In the genomic region with DNA sequence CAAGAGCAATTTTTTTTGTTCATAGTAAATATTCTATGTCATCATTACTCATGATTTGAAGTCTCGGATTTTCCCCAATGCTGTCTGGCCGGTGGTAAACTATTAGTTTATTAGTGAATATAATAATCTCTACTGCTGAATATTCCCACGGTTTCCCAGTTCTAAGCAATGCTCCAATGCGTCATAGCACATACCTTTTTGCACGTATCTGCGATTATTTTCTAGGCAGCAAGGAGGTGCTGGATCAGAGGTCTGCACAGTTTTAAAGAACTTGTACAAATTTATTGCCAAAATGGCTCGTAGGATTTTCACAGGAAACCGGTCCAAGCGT, we compare ENCODE assay signal across 8 cellular contexts. TPM values are rescaled to one million over a fixed set of nuclear protein-coding genes. Genes with fewer than 3 reads are reported as not detected.
DNase-seq lines count a peak whose midpoint lies in the region; ATAC-seq and TF ChIP-seq lines count a peak whose summit lies in the region.

No MANE protein-coding gene starts in this region.

- DNase-seq in GM12865 (ENCODE audit: low read depth) (no peak), T-cell (peak in 2 of 34 experiments; percentile 11 to 13), foreskin fibroblast (no peak), sigmoid colon (no peak), H4 (ENCODE audit: low spot score) (no peak), posterior vena cava (ENCODE audit: low spot score) (no peak)

- TF ChIP-seq CTCF in GM12865 (IDR thresholded peaks at IDR 0.05; ENCODE audit: insufficient read depth, low read depth, low read length, missing control alignments) (no peak), foreskin fibroblast (IDR thresholded peaks at IDR 0.05; ENCODE audit: low read depth, low read length) (no peak), sigmoid colon (IDR thresholded peaks at IDR 0.05) (no peak)

- peaks cover 0 to 5% (median 0%) of the 10 kb centered on the region in 3 donors for H3K9me3 Mint-ChIP-seq in T-cell

- H3K27ac ChIP-seq in sigmoid colon: no peak overlapping the region

- peak overlapping the region; percentile 75 to 82 (median 81) for H3K4me3 Mint-ChIP-seq in T-cell

- H3K4me1 Mint-ChIP-seq in T-cell: peaks cover 68 to 79% (median 71%) of the 10 kb centered on the region in 3 donors

- H3K4me1 ChIP-seq in sigmoid colon: peaks cover 0 to 11% (median 7%) of the 10 kb centered on the region in 4 donors

- H3K9me3 ChIP-seq in sigmoid colon: no peaks in the 10 kb centered on the region

- intact Hi-C loops in sigmoid colon (cut with DNase I) (no loop called here), posterior vena cava (cut with DNase I) (no loop called here)

- 4 to 17% methylated on average over 9 of the region's 9 CpGs for WGBS in sigmoid colon, 2 donors

- peaks cover 0 to 37% (median 8%) of the 10 kb centered on the region in 3 donors for H3K27me3 ChIP-seq in sigmoid colon

- CTCF ChIA-PET in T-cell (lab: Charles Lee): interaction anchor here in 1 of 2 donors (1.1 kb wide), 1 partner anchor 31 kb away, joined by 3 read pairs; no protein-coding TSS in a partner anchor

- H3K27me3 Mint-ChIP-seq in T-cell: no peaks in the 10 kb centered on the region

- no peak for TF ChIP-seq POLR2A in sigmoid colon (IDR thresholded peaks at IDR 0.05)

- no peak for TF ChIP-seq EP300 in sigmoid colon (IDR thresholded peaks at IDR 0.05)

- H3K36me3 ChIP-seq in sigmoid colon: no peaks in the 10 kb centered on the region

- H3K27ac Mint-ChIP-seq in T-cell: peak overlapping the region; percentile 80

- peak overlapping the region; percentile 50 for H3K4me3 ChIP-seq in GM12865 (ENCODE audit: low read depth, low read length)
- H3K4me3 ChIP-seq in foreskin fibroblast (ENCODE audit: low read depth in 1 of 2, low read length in 2 of 2): peak overlapping the region; percentile 33 to 37
- peak overlapping the region in 3 of 4 donors; percentile 13 to 42 (median 34) for H3K4me3 ChIP-seq in sigmoid colon

- no peaks in the 10 kb centered on the region for H3K36me3 Mint-ChIP-seq in T-cell

- POLR2A ChIA-PET in T-cell (lab: Charles Lee): no interaction called here

- ATAC-seq in T-cell (replicated peaks in 1 of 4) (peak; percentile 16 to 56 (median 31)), SK-N-SH treated with all-trans-retinoic acid at 6 μM for 48 hours (no peak), GM19463 (IDR thresholded peaks at IDR 0.05; ENCODE audit: unreplicated experiment) (no peak)

TF ChIP-seq in SK-N-SH treated with all-trans-retinoic acid at 6 μM for 48 hours, 23 proteins besides CTCF, POLR2A, EP300 and RAD21:
- TF ChIP-seq CSDC2 (CRISPR knock-in tag; IDR thresholded peaks at IDR 0.05) (no peak), GLIS3 (CRISPR knock-in tag; IDR thresholded peaks at IDR 0.05) (no peak), OSR1 (CRISPR knock-in tag; IDR thresholded peaks at IDR 0.05) (no peak), ZC3H10 (CRISPR knock-in tag; IDR thresholded peaks at IDR 0.05) (no peak), SNAI2 (CRISPR knock-in tag; IDR thresholded peaks at IDR 0.05) (no peak), PPARA (CRISPR knock-in tag; IDR thresholded peaks at IDR 0.05; ENCODE audit: borderline replicate concordance) (no peak), ESRRG (CRISPR knock-in tag; IDR thresholded peaks at IDR 0.05) (no peak), ZNF70 (CRISPR knock-in tag; IDR thresholded peaks at IDR 0.05) (no peak), BACH2 (CRISPR knock-in tag; IDR thresholded peaks at IDR 0.05; ENCODE audit: borderline replicate concordance) (no peak), ARNTL (CRISPR knock-in tag; IDR thresholded peaks at IDR 0.05; ENCODE audit: borderline replicate concordance, low read depth) (no peak), ZNF8 (CRISPR knock-in tag; IDR thresholded peaks at IDR 0.05) (no peak), ISL1 (CRISPR knock-in tag; IDR thresholded peaks at IDR 0.05) (no peak)
- TF ChIP-seq, protein P1, sequence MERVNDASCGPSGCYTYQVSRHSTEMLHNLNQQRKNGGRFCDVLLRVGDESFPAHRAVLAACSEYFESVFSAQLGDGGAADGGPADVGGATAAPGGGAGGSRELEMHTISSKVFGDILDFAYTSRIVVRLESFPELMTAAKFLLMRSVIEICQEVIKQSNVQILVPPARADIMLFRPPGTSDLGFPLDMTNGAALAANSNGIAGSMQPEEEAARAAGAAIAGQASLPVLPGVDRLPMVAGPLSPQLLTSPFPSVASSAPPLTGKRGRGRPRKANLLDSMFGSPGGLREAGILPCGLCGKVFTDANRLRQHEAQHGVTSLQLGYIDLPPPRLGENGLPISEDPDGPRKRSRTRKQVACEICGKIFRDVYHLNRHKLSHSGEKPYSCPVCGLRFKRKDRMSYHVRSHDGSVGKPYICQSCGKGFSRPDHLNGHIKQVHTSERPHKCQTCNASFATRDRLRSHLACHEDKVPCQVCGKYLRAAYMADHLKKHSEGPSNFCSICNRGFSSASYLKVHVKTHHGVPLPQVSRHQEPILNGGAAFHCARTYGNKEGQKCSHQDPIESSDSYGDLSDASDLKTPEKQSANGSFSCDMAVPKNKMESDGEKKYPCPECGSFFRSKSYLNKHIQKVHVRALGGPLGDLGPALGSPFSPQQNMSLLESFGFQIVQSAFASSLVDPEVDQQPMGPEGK (CRISPR knock-in tag; IDR thresholded peaks at IDR 0.05; ENCODE audit: borderline replicate concordance): no peak
- TF ChIP-seq, protein P2, sequence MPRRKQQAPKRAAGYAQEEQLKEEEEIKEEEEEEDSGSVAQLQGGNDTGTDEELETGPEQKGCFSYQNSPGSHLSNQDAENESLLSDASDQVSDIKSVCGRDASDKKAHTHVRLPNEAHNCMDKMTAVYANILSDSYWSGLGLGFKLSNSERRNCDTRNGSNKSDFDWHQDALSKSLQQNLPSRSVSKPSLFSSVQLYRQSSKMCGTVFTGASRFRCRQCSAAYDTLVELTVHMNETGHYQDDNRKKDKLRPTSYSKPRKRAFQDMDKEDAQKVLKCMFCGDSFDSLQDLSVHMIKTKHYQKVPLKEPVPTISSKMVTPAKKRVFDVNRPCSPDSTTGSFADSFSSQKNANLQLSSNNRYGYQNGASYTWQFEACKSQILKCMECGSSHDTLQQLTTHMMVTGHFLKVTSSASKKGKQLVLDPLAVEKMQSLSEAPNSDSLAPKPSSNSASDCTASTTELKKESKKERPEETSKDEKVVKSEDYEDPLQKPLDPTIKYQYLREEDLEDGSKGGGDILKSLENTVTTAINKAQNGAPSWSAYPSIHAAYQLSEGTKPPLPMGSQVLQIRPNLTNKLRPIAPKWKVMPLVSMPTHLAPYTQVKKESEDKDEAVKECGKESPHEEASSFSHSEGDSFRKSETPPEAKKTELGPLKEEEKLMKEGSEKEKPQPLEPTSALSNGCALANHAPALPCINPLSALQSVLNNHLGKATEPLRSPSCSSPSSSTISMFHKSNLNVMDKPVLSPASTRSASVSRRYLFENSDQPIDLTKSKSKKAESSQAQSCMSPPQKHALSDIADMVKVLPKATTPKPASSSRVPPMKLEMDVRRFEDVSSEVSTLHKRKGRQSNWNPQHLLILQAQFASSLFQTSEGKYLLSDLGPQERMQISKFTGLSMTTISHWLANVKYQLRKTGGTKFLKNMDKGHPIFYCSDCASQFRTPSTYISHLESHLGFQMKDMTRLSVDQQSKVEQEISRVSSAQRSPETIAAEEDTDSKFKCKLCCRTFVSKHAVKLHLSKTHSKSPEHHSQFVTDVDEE (CRISPR knock-in tag; IDR thresholded peaks at IDR 0.05): no peak
- TF ChIP-seq, protein P3, sequence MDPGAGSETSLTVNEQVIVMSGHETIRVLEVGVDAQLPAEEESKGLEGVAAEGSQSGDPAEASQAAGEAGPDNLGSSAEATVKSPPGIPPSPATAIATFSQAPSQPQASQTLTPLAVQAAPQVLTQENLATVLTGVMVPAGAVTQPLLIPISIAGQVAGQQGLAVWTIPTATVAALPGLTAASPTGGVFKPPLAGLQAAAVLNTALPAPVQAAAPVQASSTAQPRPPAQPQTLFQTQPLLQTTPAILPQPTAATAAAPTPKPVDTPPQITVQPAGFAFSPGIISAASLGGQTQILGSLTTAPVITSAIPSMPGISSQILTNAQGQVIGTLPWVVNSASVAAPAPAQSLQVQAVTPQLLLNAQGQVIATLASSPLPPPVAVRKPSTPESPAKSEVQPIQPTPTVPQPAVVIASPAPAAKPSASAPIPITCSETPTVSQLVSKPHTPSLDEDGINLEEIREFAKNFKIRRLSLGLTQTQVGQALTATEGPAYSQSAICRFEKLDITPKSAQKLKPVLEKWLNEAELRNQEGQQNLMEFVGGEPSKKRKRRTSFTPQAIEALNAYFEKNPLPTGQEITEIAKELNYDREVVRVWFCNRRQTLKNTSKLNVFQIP (CRISPR knock-in tag; IDR thresholded peaks at IDR 0.05; ENCODE audit: borderline replicate concordance, low read depth): no peak
- TF ChIP-seq, protein P4, sequence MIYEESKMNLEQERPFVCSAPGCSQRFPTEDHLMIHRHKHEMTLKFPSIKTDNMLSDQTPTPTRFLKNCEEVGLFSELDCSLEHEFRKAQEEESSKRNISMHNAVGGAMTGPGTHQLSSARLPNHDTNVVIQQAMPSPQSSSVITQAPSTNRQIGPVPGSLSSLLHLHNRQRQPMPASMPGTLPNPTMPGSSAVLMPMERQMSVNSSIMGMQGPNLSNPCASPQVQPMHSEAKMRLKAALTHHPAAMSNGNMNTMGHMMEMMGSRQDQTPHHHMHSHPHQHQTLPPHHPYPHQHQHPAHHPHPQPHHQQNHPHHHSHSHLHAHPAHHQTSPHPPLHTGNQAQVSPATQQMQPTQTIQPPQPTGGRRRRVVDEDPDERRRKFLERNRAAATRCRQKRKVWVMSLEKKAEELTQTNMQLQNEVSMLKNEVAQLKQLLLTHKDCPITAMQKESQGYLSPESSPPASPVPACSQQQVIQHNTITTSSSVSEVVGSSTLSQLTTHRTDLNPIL (CRISPR knock-in tag; IDR thresholded peaks at IDR 0.05; ENCODE audit: low read depth): no peak
TF ChIP-seq in SK-N-SH treated with all-trans-retinoic acid at 6 μM for 48 hours: peak in this region for 0.

RNA-seq across cellular contexts. Expression of a gene that starts 43.9 kb away (rescaled TPM):
- total RNA-seq in T-cell (100 to 1,000 TPM; 503 to 749 (median 693) TPM), sigmoid colon (1 to 10 TPM in 1 of 4 donors, under 1 TPM in 3; 0.36 to 1.5 (median 0.62) TPM), posterior vena cava (1 to 10 TPM; 1.0 to 1.6 TPM)
- polyA plus RNA-seq in sigmoid colon: 10 to 100 TPM in 1 of 3 donors, 1 to 10 TPM in 2; 1.8 to 38.4 (median 3.7) TPM
- 1.5 and 2.9 TPM in 2 replicates for total RNA-seq in H4 (2014; rRNA removed; shearing (Covaris generic))

Comparison
In these comparisons a context has a peak if more than half of its experiments do, and no peak if none do; other contexts are left out.
1. ATAC-seq: peak in T-cell (4 of 4); none in SK-N-SH treated with all-trans-retinoic acid at 6 μM for 48 hours (single experiment) and GM19463 (single experiment).
2. RNA of a gene that starts 43.9 kb away (total RNA-seq): 503 to 749 TPM in T-cell; 1.5 to 2.9 TPM in H4, 1.0 to 1.6 TPM in posterior vena cava and 0.36 to 1.5 TPM in sigmoid colon; every median in the first group is over 100 times any median in the second.
3. Peak in every context shown above with its lines, with median percentiles within 50 percentile points of each other: H3K4me3 ChIP-seq.